8 cellular contexts compared by ENCODE assay signal in genomic region chr1:180155202-180155682, GRCh38. TPM values are rescaled to one million over a fixed set of nuclear protein-coding genes. Genes with fewer than 3 reads are reported as not detected.
DNase-seq lines count a peak whose midpoint lies in the region; TF ChIP-seq lines count a peak whose summit lies in the region.

No MANE protein-coding gene starts in this region.

- TF ChIP-seq POLR2A in transverse colon (IDR thresholded peaks at IDR 0.05) = no peak

- peaks cover 44% of the 10 kb centered on the region for H3K79me2 ChIP-seq in GM23248 (ENCODE audit: insufficient read depth)
- peaks cover 55% of the 10 kb centered on the region for H3K79me2 ChIP-seq in SK-N-SH (ENCODE audit: insufficient read depth)

- DNase-seq in AG09309 (ENCODE audit: low read depth) (no peak), GM23248 (peak; percentile 59), SK-N-SH (no peak), dorsolateral prefrontal cortex (peak in 2 of 10 donors; percentile 37 to 49), mesenteric fat pad (ENCODE audit: low spot score) (peak; percentile 82), transverse colon (peak; percentile 35), D341Med (ENCODE audit: low spot score) (no peak), NCI-H524 (lab: John Stamatoyannopoulos, UW) (no peak)

- H3K9me3 ChIP-seq in GM23248 (ENCODE audit: low read depth) = no peaks in the 10 kb centered on the region
- H3K9me3 ChIP-seq in SK-N-SH = no peaks in the 10 kb centered on the region
- H3K9me3 ChIP-seq in transverse colon = no peaks in the 10 kb centered on the region

- H3K4me3 ChIP-seq in AG09309 (ENCODE audit: control insufficient read depth, low read depth, low read length) (peak overlapping the region; percentile 92), GM23248 (peak overlapping the region; percentile 89), SK-N-SH (ENCODE audit: low read depth in 2 of 2, low read length in 1 of 2) (peak overlapping the region; percentile 49 to 82), dorsolateral prefrontal cortex (peak overlapping the region; percentile 71 to 100 (median 97)), transverse colon (peak overlapping the region; percentile 73 to 98 (median 87))

- H2AFZ ChIP-seq in GM23248 (peak overlapping the region; percentile 84), SK-N-SH (ENCODE audit: low read depth) (peak overlapping the region; percentile 50; the same call in 1 of the 2 replicates)

- no peak for TF ChIP-seq RAD21 in SK-N-SH (IDR thresholded peaks at IDR 0.05; ENCODE audit: low read length)

- in situ Hi-C loops in GM23248 (cut with MboI) = loop anchor here (25.0 kb wide), 1 partner anchor 268 kb away; the partner anchor contains the start of genes TOR1AIP1 and TOR1AIP2
- in situ Hi-C loops in transverse colon (cut with MboI; ENCODE audit: low pct_ligation_motif_present in 1 of 4, low pct_unique_long_range_greater_than_20kb in 1 of 4, low sequenced_read_pairs in 3 of 4) = loop anchor here in 2 of 4 donors (10.0 to 25.0 kb wide), 2 partner anchors 280 to 293 kb away; partner anchors contain the start of gene TOR1AIP2 (in 1 of the 2)

- peaks cover 54% of the 10 kb centered on the region for H3F3A ChIP-seq in GM23248 (ENCODE audit: insufficient read depth)
- H3F3A ChIP-seq in SK-N-SH (replicated peaks; ENCODE audit: insufficient read depth) = peaks cover 26% of the 10 kb centered on the region

- TF ChIP-seq CTCF in AG09309 (IDR thresholded peaks at IDR 0.05; ENCODE audit: control insufficient read depth, insufficient read depth, low read depth, low read length, missing control alignments) = no peak
- TF ChIP-seq CTCF in SK-N-SH (IDR thresholded peaks at IDR 0.05) = no peak
- no peak for TF ChIP-seq CTCF in dorsolateral prefrontal cortex (IDR thresholded peaks at IDR 0.05 in 54 of 56, conservative IDR thresholded peaks at IDR 0.05 in 2 of 56; ENCODE audit: low read depth in 1 of 56, partially characterized antibody in 56 of 56)
- TF ChIP-seq CTCF in transverse colon (IDR thresholded peaks at IDR 0.05) = no peak

- CTCF ChIA-PET in SK-N-SH (lab: Yijun Ruan, JAX) = interaction anchor here (1.3 to 1.6 kb wide), 2 partner anchors 11 to 24 kb away, joined by 5 to 8 read pairs; no protein-coding TSS in a partner anchor

- 0 to 1% methylated on average over 26 of the region's 26 CpGs for WGBS in GM23248 (ENCODE audit: low coverage in 1 of 2, low lambda C conversion rate in 2 of 2, missing lambda C conversion rate in 2 of 2), 2 experiments
- 1% methylated on average over 23 of the region's 26 CpGs for WGBS in SK-N-SH (ENCODE audit: low lambda C conversion rate)
- 2% methylated on average over 14 to 24 of the region's 26 CpGs for WGBS in transverse colon (ENCODE audit: low coverage in 1 of 2), 2 donors

- H3K9me2 ChIP-seq in GM23248 (ENCODE audit: insufficient read depth) (no peaks in the 10 kb centered on the region), SK-N-SH (no peaks in the 10 kb centered on the region)

- H3K27ac ChIP-seq in GM23248 (peak overlapping the region; percentile 80), SK-N-SH (ENCODE audit: low read depth in 2 of 2, low read length in 1 of 2) (peak overlapping the region; percentile 40 to 72; a peak in 3 of 4 replicates), dorsolateral prefrontal cortex (peak overlapping the region in 54 of 59 donors; percentile 21 to 98 (median 84)), transverse colon (peak overlapping the region; percentile 87 to 94 (median 92))

- intact Hi-C loops in dorsolateral prefrontal cortex (cut with DNase I) = loop anchor here (2.0 to 5.0 kb wide), 2 partner anchors 200 to 203 kb away; partner anchors contain the start of gene CEP350 (in 2 of the 2)
- intact Hi-C loops in transverse colon (cut with DNase I; ENCODE audit: low total_unique reads) = no loop called here

- H3K4me1 ChIP-seq in GM23248 (ENCODE audit: insufficient read depth) (peaks cover 52% of the 10 kb centered on the region), SK-N-SH (ENCODE audit: control insufficient read depth in 1 of 2, insufficient read depth in 2 of 2, low read depth in 1 of 2, low read length in 1 of 2) (peaks cover 27 to 28% of the 10 kb centered on the region in 2 experiments), transverse colon (peaks cover 4 to 52% (median 38%) of the 10 kb centered on the region in 4 donors)

- peak overlapping the region; percentile 87 for H3K9ac ChIP-seq in GM23248
- H3K9ac ChIP-seq in SK-N-SH = peak overlapping the region; percentile 79

- H3K27me3 ChIP-seq in GM23248 (replicated peaks; ENCODE audit: insufficient read depth) (no peaks in the 10 kb centered on the region), SK-N-SH (ENCODE audit: insufficient read depth) (no peaks in the 10 kb centered on the region), dorsolateral prefrontal cortex (no peaks in the 10 kb centered on the region), transverse colon (no peaks in the 10 kb centered on the region)

- H3K36me3 ChIP-seq in GM23248 (ENCODE audit: low read depth) (no peaks in the 10 kb centered on the region), SK-N-SH (replicated peaks in 1 of 2; ENCODE audit: control insufficient read depth in 1 of 2, insufficient read depth in 2 of 2, low read length in 1 of 2) (no peaks in the 10 kb centered on the region), transverse colon (no peaks in the 10 kb centered on the region)

- POLR2A ChIA-PET in SK-N-SH (lab: Yijun Ruan, JAX) = no interaction called here

- H3K4me2 ChIP-seq in GM23248 (ENCODE audit: unreplicated experiment) (peak overlapping the region; percentile 98), SK-N-SH (peak overlapping the region; percentile 89)

- H4K20me1 ChIP-seq in GM23248 (ENCODE audit: insufficient read depth) = no peaks in the 10 kb centered on the region
- peaks cover 24% of the 10 kb centered on the region; the same call in 1 of the 2 replicates for H4K20me1 ChIP-seq in SK-N-SH (ENCODE audit: insufficient read depth)

- TF ChIP-seq EP300 in SK-N-SH (IDR thresholded peaks at IDR 0.05; ENCODE audit: borderline replicate concordance in 1 of 2, low read depth in 1 of 2, low read length in 1 of 2) = no peak
- TF ChIP-seq EP300 in transverse colon (IDR thresholded peaks at IDR 0.05; ENCODE audit: low read depth) = no peak

TF ChIP-seq in SK-N-SH, 30 proteins besides CTCF, POLR2A, EP300 and RAD21 (continues in another document):
- no peak for TF ChIP-seq ZBTB33 (IDR thresholded peaks at IDR 0.05; ENCODE audit: borderline replicate concordance, low read depth)
- no peak for TF ChIP-seq TEAD4 (IDR thresholded peaks at IDR 0.05; ENCODE audit: borderline replicate concordance, insufficient read depth)
- no peak for TF ChIP-seq PBX3 (IDR thresholded peaks at IDR 0.05)
- TF ChIP-seq NRF1 (IDR thresholded peaks at IDR 0.05; ENCODE audit: low read depth, low read length) = no peak
- no peak for TF ChIP-seq RXRA (IDR thresholded peaks at IDR 0.05; ENCODE audit: borderline replicate concordance, low read depth)
- no peak for TF ChIP-seq MEF2A (IDR thresholded peaks at IDR 0.05; ENCODE audit: borderline replicate concordance, low read depth)
- no peak for TF ChIP-seq NFIC (IDR thresholded peaks at IDR 0.05; ENCODE audit: borderline replicate concordance)
- TF ChIP-seq TAF1 (IDR thresholded peaks at IDR 0.05; ENCODE audit: borderline replicate concordance, low read depth, low read length) = no peak
- TF ChIP-seq TCF12 (IDR thresholded peaks at IDR 0.05) = no peak
- no peak for TF ChIP-seq USF2 (IDR thresholded peaks at IDR 0.05; ENCODE audit: borderline replicate concordance, low read depth, low read length)
- TF ChIP-seq FOSL2 (IDR thresholded peaks at IDR 0.05; ENCODE audit: borderline replicate concordance, low read depth) = no peak
- no peak for TF ChIP-seq POLR2AphosphoS5 (IDR thresholded peaks at IDR 0.05; ENCODE audit: low read depth, low read length)
- TF ChIP-seq RCOR1 (IDR thresholded peaks at IDR 0.05; ENCODE audit: low read length) = no peak
- no peak for TF ChIP-seq SMC3 (IDR thresholded peaks at IDR 0.05; ENCODE audit: low read depth, low read length)

RNA-seq across cellular contexts. Expression of gene QSOX1, which starts 0.6 kb away (rescaled TPM):
- 519 and 540 TPM in 2 replicates for total RNA-seq in GM23248 (2014; rRNA removed; shearing (Covaris generic))
- 270 and 274 TPM in 2 replicates for polyA plus RNA-seq in GM23248 (2016; fragmentation: Nextera tagmentation; extraction: Ambion mirVana)
- 307 and 359 TPM in 2 replicates for polyA plus RNA-seq in SK-N-SH (2012; rRNA removed)
- polyA plus RNA-seq in SK-N-SH (2012; cell fraction: cytosol; rRNA removed) = 181 and 270 TPM in 2 replicates
- 436 and 654 TPM in 2 replicates for polyA plus RNA-seq in SK-N-SH (2012; cell fraction: nucleus; rRNA removed)
- total RNA-seq in dorsolateral prefrontal cortex = 10 to 100 TPM; 33.6 to 62.6 (median 46.1) TPM
- 104 TPM for total RNA-seq in mesenteric fat pad
- total RNA-seq in transverse colon = 100 to 1,000 TPM; 109 to 124 (median 119) TPM

Comparison
In these comparisons a context has a peak if more than half of its experiments do, and no peak if none do; other contexts are left out.
1. DNase-seq: peak in GM23248 (single experiment), mesenteric fat pad (single experiment) and transverse colon (single experiment); none in AG09309 (single experiment), SK-N-SH (single experiment), D341Med (single experiment) and NCI-H524 (0 of 2).
2. Peak in every context shown above with its lines, with median percentiles within 50 percentile points of each other: H3K4me3 ChIP-seq and H3K27ac ChIP-seq.